ENCODE assay signal across 1 cellular context in the genomic region with DNA sequence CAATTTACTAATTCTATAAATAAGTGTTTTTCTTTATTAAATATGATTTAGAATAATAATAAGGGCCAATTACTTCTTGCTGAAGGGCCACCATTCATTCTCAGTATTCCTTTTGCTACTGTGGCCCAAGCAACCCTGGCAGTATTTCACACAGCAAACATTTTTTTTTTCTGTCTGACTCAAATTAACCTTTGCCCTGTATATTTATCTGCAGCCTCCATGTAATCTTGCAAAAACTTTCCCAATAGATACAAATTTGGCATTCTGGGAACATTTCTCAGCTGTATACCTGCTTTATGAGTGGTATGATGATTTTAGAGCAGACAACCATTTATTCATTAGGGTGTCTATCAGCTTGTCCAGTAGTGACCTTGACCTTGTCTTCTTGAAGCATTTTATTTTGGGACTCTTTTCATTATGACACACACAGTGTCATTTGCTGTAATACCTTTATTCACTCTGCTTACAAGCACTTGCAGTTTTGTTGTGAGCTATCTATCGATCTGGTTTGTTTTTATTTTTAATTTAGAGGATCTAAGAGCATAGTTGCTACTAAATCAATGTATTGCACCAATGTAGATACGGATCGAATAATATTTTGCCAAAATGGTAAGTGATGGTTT.
A peak's percentile ranks its signal among the peaks of the same experiment; 100 is the strongest.
TF ChIP-seq lines count a peak whose summit lies in the region.

No MANE protein-coding gene starts in this region.

TF ChIP-seq in liver, 16 proteins besides CTCF, POLR2A, EP300 and RAD21 (continued from another document):
- TF ChIP-seq, protein P1, sequence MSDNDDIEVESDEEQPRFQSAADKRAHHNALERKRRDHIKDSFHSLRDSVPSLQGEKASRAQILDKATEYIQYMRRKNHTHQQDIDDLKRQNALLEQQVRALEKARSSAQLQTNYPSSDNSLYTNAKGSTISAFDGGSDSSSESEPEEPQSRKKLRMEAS (IDR thresholded peaks at IDR 0.05): peak; percentile 34
- TF ChIP-seq NR2F2 (IDR thresholded peaks at IDR 0.05) (peak; percentile 73), GABPA (IDR thresholded peaks at IDR 0.05 in 1 of 2, conservative IDR thresholded peaks at IDR 0.05 in 1 of 2) (no peak)
TF ChIP-seq in liver: peak in this region for 9.
